In the genomic region with DNA sequence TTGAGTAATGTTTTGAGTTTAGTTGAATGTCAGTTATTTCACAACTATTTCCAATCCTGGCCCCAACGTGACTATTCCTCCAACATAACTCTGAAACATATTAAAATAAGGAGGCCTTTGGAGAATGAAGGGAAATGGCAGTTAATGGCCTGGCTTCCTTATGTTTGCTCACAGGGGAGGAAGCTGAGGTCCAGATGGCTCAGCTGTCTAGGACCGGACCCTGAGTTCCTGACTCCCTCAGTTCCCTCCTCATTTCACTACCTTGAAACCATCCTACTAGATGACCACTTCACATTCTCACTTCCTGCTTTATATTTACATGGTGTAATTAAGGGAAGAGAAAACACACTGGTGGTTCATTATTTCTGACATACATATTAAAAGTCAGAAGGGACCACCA, we compare ENCODE assay signal across 9 cellular contexts. TPM values are rescaled to one million over a fixed set of nuclear protein-coding genes. Genes with fewer than 3 reads are reported as not detected.
DNase-seq lines count a peak whose midpoint lies in the region; ATAC-seq and TF ChIP-seq lines count a peak whose summit lies in the region.
"Had no signal": no experiment of that assay in that cellular context is flagged by ENCODE, and none has a peak within 500 bp of the region (broad histone marks: within the 10 kb centered on the region; RNA-seq: fewer than 3 reads in every experiment).

No MANE protein-coding gene starts in this region.

- H3K4me2 ChIP-seq in Karpas-422 (ENCODE audit: low read depth, low read length, poor library complexity, severe bottlenecking) = no peak overlapping the region

- DNase-seq in NB4 (ENCODE audit: low read depth) (peak; percentile 52), pons (ENCODE audit: low spot score) (peak; percentile 45), NCI-H1417 treated with DMSO at 0.1 percent for 48 hours (lab: John Stamatoyannopoulos, UW) (no peak), NCI-H226 (no peak), Karpas-422 (no peak)
- DNase-seq: DND-41, nephron progenitor cell had no signal

- no peaks in the 10 kb centered on the region for H3K36me3 ChIP-seq in Karpas-422 (ENCODE audit: insufficient read depth, low read length)

- no peak for TF ChIP-seq POLR2A in NB4 (IDR thresholded peaks at IDR 0.05; ENCODE audit: extremely low read depth, insufficient read length)

- H3K4me3 ChIP-seq in NB4 (ENCODE audit: low read depth, low read length) (no peak overlapping the region), Karpas-422 (ENCODE audit: low read length) (no peak overlapping the region)

- no peaks in the 10 kb centered on the region for H3K9me3 ChIP-seq in Karpas-422 (ENCODE audit: low read length)

- H3K4me1 ChIP-seq in Karpas-422 (ENCODE audit: low read length) = no peaks in the 10 kb centered on the region

- no peak for TF ChIP-seq CTCF in NB4 (IDR thresholded peaks at IDR 0.05; ENCODE audit: low read depth, low read length)

- H3K27me3 ChIP-seq in Karpas-422 (ENCODE audit: low read length) = no peaks in the 10 kb centered on the region

- no peak overlapping the region for H2AFZ ChIP-seq in Karpas-422 (ENCODE audit: low read length)

- peak; percentile 63 for ATAC-seq in GM18909 (IDR thresholded peaks at IDR 0.05; ENCODE audit: poor library complexity, unreplicated experiment)
- peak; percentile 63 for ATAC-seq in HG02588 (IDR thresholded peaks at IDR 0.05; ENCODE audit: unreplicated experiment)

- no peaks in the 10 kb centered on the region for H3K79me2 ChIP-seq in Karpas-422 (ENCODE audit: low read length)

- no peaks in the 10 kb centered on the region for H3K9me2 ChIP-seq in Karpas-422 (replicated peaks; ENCODE audit: insufficient read depth, low read length)

- H3K27ac ChIP-seq in Karpas-422 (ENCODE audit: low read length) = no peak overlapping the region

- no peaks in the 10 kb centered on the region for H4K20me1 ChIP-seq in Karpas-422 (ENCODE audit: insufficient read depth, low read depth, low read length)

- no peak overlapping the region for H3K9ac ChIP-seq in Karpas-422 (ENCODE audit: low read length)

RNA-seq across cellular contexts. Expression of gene OTULINL, which starts 6.6 kb away (rescaled TPM):
- not detected in 2 replicates for total RNA-seq in Karpas-422 (2014; rRNA removed; shearing (Covaris generic); ENCODE audit: low replicate concordance)

Comparison
In these comparisons a context has a peak if more than half of its experiments do, and no peak if none do; other contexts are left out.
1. DNase-seq: peak in NB4 (single experiment) and pons (single experiment); none in NCI-H1417 treated with DMSO at 0.1 percent for 48 hours (single experiment), NCI-H226 (single experiment) and Karpas-422 (single experiment).